Comparison of ENCODE assay signal across 11 cellular contexts in the genomic region with DNA sequence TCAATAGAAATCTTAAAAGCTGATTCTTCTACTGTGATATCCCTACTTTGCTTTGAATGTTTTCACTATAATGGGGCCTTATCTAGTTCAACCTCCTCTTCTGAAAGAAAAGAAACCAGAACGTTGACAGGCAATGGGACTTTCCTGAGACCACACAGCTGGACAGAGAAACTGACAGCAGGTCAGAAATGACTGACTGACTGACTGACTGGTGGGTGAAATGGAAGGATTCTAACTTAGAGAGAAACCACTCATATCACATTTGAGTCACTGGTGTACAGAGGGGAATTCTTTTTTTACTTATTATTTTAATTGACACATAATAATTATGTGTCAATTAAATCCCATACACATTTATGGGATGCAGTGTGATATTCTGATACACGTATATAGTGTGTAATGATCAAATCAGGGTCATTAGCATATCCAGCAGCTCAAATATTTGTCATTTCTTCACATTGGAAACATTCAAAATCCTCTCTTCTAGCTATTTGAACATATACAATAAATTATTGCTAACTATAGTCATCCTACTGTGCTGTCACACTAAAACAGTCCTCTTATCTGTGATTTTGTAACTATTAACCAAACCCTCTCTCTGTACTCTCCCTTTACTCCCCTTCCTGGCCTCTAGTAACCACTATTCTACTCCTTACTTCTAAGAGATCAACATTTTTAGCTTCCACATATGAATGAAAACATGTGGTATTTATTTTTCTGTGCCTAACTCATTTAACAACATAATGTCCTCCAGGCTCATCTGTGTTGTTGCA.
DNase-seq lines count a peak whose midpoint lies in the region; ATAC-seq, FAIRE-seq and TF ChIP-seq lines count a peak whose summit lies in the region.
"Had no signal": no experiment of that assay in that cellular context is flagged by ENCODE, and none has a peak within 500 bp of the region (broad histone marks: within the 10 kb centered on the region; RNA-seq: fewer than 3 reads in every experiment).

No MANE protein-coding gene starts in this region.

- no peak overlapping the region for H4K8ac ChIP-seq in H9 (replicated peaks; ENCODE audit: insufficient read length, low read depth, low read length)

- DNase-seq in psoas muscle (no peak), left ventricle myocardium superior (no peak), small intestine (no peak), H9 (no peak)
- DNase-seq: NCI-H69 had no signal

- H3K23ac ChIP-seq in H9 (ENCODE audit: insufficient read length, low read depth, low read length), result no peak overlapping the region

- no peaks in the 10 kb centered on the region; a peak in 1 of 5 replicates for H3K9me3 Mint-ChIP-seq in H9

- H2BK20ac ChIP-seq in H9 (ENCODE audit: low read depth, low read length, poor library complexity, severe bottlenecking), result no peak overlapping the region

- H3K4ac ChIP-seq in H9 (ENCODE audit: low read depth, low read length), result no peak overlapping the region

- ATAC-seq in GM18505 (IDR thresholded peaks at IDR 0.05; ENCODE audit: unreplicated experiment), result peak; percentile 96
- peak; percentile 95 for ATAC-seq in GM19467 (IDR thresholded peaks at IDR 0.05; ENCODE audit: unreplicated experiment)
- peak; percentile 94 for ATAC-seq in HG02884 (IDR thresholded peaks at IDR 0.05; ENCODE audit: unreplicated experiment)
- ATAC-seq in HG03520 (IDR thresholded peaks at IDR 0.05; ENCODE audit: unreplicated experiment), result peak; percentile 93
- no peak for ATAC-seq in psoas muscle
- ATAC-seq in left ventricle myocardium superior, result no peak
- ATAC-seq: esophagus mucosa had no signal

- no peak overlapping the region for H2AFZ ChIP-seq in H9 (ENCODE audit: low read length)

- no peak overlapping the region for H2BK5ac ChIP-seq in H9 (ENCODE audit: insufficient read length, low read length)

- H3K18ac ChIP-seq in H9 (ENCODE audit: insufficient read length, low read depth, low read length), result no peak overlapping the region

- no peaks in the 10 kb centered on the region for H4K20me1 ChIP-seq in H9 (ENCODE audit: control insufficient read depth, insufficient read depth, insufficient read length)

- H3K14ac ChIP-seq in H9 (ENCODE audit: insufficient read depth, low read length), result no peak overlapping the region

- H3K27me3 ChIP-seq in psoas muscle (ENCODE audit: insufficient read depth in 3 of 3, low read length in 2 of 3) (no peaks in the 10 kb centered on the region), small intestine (ENCODE audit: control insufficient read depth in 2 of 2, insufficient read depth in 2 of 2, low read length in 2 of 2) (no peaks in the 10 kb centered on the region), H9 (ENCODE audit: insufficient read depth, low read length) (no peaks in the 10 kb centered on the region)
- H3K27me3 ChIP-seq: SJSA1 had no signal

- H4K5ac ChIP-seq in H9 (ENCODE audit: insufficient read length, low read depth, low read length), result no peak overlapping the region

- 0 out of 4 replicates have a peak, but pooled peaks cover 0 to 1% of the 10 kb centered on the region in 2 experiments for H3K4me1 Mint-ChIP-seq in H9

- H3K4me3 ChIP-seq in psoas muscle (no peak overlapping the region), small intestine (ENCODE audit: low read depth in 1 of 2, low read length in 2 of 2) (no peak overlapping the region)
- H3K4me3 ChIP-seq: SJSA1 had no signal

- no peak overlapping the region for H3K4me2 ChIP-seq in H9 (ENCODE audit: insufficient read depth, insufficient read length, low read length)

- no peak overlapping the region for H3K9ac ChIP-seq in H9 (ENCODE audit: extremely low read depth, insufficient read length, low read length)

- no peaks in the 10 kb centered on the region for H3K36me3 Mint-ChIP-seq in H9 (ENCODE audit: insufficient read depth in 1 of 3, low read depth in 3 of 3)

- no peak overlapping the region for H3K56ac ChIP-seq in H9 (ENCODE audit: insufficient read length, low read depth, low read length)

- no peak overlapping the region for H3K4me3 Mint-ChIP-seq in H9

- H3K4me1 ChIP-seq in psoas muscle (no peaks in the 10 kb centered on the region), small intestine (ENCODE audit: control insufficient read depth in 2 of 2, insufficient read depth in 1 of 2, low read depth in 1 of 2, low read length in 1 of 2) (no peaks in the 10 kb centered on the region), H9 (ENCODE audit: insufficient read depth, low read length) (no peaks in the 10 kb centered on the region)
- H3K4me1 ChIP-seq: SJSA1 had no signal

- no peaks in the 10 kb centered on the region for H3K36me3 ChIP-seq in psoas muscle (ENCODE audit: insufficient read depth in 1 of 2, low read depth in 1 of 2)
- no peaks in the 10 kb centered on the region for H3K36me3 ChIP-seq in small intestine (ENCODE audit: control insufficient read depth in 2 of 2, insufficient read depth in 2 of 2, low read length in 2 of 2)
- H3K36me3 ChIP-seq: SJSA1 had no signal

- no peak overlapping the region for H2BK12ac ChIP-seq in H9 (ENCODE audit: insufficient read length, low read depth, low read length)

- H3K9me3 ChIP-seq in psoas muscle, result no peaks in the 10 kb centered on the region
- H3K9me3 ChIP-seq in small intestine (ENCODE audit: control insufficient read depth, low read depth), result no peaks in the 10 kb centered on the region
- H3K9me3 ChIP-seq in H9 (ENCODE audit: control insufficient read depth, low read depth, low read length), result no peaks in the 10 kb centered on the region

- H3K27ac Mint-ChIP-seq in H9, result no peak overlapping the region

- H2BK15ac ChIP-seq in H9 (ENCODE audit: low read depth, low read length), result no peak overlapping the region

- no peak for TF ChIP-seq CTCF in psoas muscle (IDR thresholded peaks at IDR 0.05)
- no peak for TF ChIP-seq CTCF in H9 (conservative IDR thresholded peaks at IDR 0.05)

- no peaks in the 10 kb centered on the region for H3K79me2 ChIP-seq in H9 (ENCODE audit: insufficient read depth, low read length)

- no peak overlapping the region for H2AK5ac ChIP-seq in H9 (ENCODE audit: insufficient read length, low read length)

- no peaks in the 10 kb centered on the region for H3K23me2 ChIP-seq in H9 (ENCODE audit: insufficient read length, low read depth, low read length, poor library complexity, severe bottlenecking)

- TF ChIP-seq POLR2A in GM18505 (IDR thresholded peaks at IDR 0.05; ENCODE audit: borderline replicate concordance, extremely low read depth, insufficient read depth, insufficient read length), result no peak

- H2BK120ac ChIP-seq in H9 (ENCODE audit: low read depth, low read length, poor library complexity, severe bottlenecking), result no peak overlapping the region

- H3K79me1 ChIP-seq in H9 (ENCODE audit: insufficient read depth, low read depth, low read length, poor library complexity, severe bottlenecking), result no peaks in the 10 kb centered on the region

- H3K27me3 Mint-ChIP-seq in H9 (ENCODE audit: low read depth), result no peaks in the 10 kb centered on the region; the same call in 1 of the 2 replicates

- intact Hi-C loops in psoas muscle (cut with DNase I) (loop anchor here in 1 of 2 donors (10.0 kb wide), 1 partner anchor 144 kb away; no protein-coding TSS in a partner anchor), left ventricle myocardium superior (cut with micrococcal nuclease) (no loop called here)

- WGBS in psoas muscle, 3 donors, result 61 to 67% (median 62%) methylated on average over 2 of the region's 2 CpGs
- 56 to 59% (median 56%) methylated on average over 2 of the region's 2 CpGs for WGBS in small intestine, 3 donors
- WGBS in H9 (ENCODE audit: extremely low coverage, insufficient read length, low lambda C conversion rate), result no CpG with 5 or more reads among the region's 2 CpGs

- H3K27ac ChIP-seq in psoas muscle, result no peak overlapping the region
- H3K27ac ChIP-seq in small intestine (ENCODE audit: low read depth in 1 of 2, low read length in 1 of 2), result no peak overlapping the region
- no peak overlapping the region for H3K27ac ChIP-seq in H9 (ENCODE audit: insufficient read length, low read depth, low read length)
- H3K27ac ChIP-seq: SJSA1 had no signal

- FAIRE-seq in small intestine (lab: Jason Lieb, UNC), result no peak

- H4K91ac ChIP-seq in H9 (ENCODE audit: insufficient read length, low read depth, low read length), result no peak overlapping the region

- no peak overlapping the region for H3T11ph ChIP-seq in H9 (ENCODE audit: low read length)

Comparison
In these comparisons a context has a peak if more than half of its experiments do, and no peak if none do; other contexts are left out.
1. ATAC-seq: peak in GM18505 (single experiment), GM19467 (single experiment), HG02884 (single experiment) and HG03520 (single experiment); none in psoas muscle (0 of 4) and left ventricle myocardium superior (single experiment).